8 cellular contexts compared by ENCODE assay signal in the genomic region with DNA sequence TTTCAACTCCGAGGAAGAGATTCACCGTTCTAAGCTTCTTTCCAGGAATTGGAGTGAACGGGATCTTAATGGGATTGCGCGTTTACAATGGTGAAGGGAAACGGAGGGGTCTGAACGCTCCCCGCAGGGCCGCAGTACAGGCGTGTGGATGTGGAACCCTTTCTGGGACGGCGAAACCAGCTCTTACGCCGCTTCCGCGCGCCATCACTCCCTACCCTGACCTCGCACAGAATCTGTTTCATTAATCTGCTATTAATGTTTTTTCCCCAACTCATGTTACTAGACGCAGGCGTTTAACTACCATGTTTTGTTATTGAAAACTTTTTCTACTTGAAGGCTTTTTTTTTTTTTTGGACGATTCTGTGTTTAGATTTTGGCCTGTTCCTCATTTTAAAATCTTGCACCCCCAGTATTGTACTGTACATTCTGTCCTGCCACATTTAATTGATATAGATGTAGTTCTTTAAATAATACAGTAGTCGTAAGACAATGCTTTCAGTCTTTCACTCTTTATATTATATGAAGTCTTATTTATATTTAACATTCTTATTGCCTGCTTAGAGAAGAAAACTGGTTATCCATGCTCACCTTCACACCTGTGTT. TPM values are rescaled to one million over a fixed set of nuclear protein-coding genes. Genes with fewer than 3 reads are reported as not detected.
DNase-seq lines count a peak whose midpoint lies in the region; ATAC-seq, FAIRE-seq and TF ChIP-seq lines count a peak whose summit lies in the region.

No MANE protein-coding gene starts in this region.

- H2AFZ ChIP-seq in GM12878 (ENCODE audit: control insufficient read depth, low read depth, low read length), result peak overlapping the region; percentile 95

- no peaks in the 10 kb centered on the region; the same call in 1 of the 2 replicates for H3K4me1 ChIP-seq in GM12878 (ENCODE audit: control insufficient read depth, insufficient read depth, low read length)

- no peaks in the 10 kb centered on the region for H4K20me1 ChIP-seq in GM12878 (ENCODE audit: control insufficient read depth, insufficient read depth)

- peak; percentile 5 for DNase-seq in activated gamma-delta T cell (lab: John Stamatoyannopoulos, UW)
- DNase-seq in activated gamma-delta T cell treated with Interleukin-2 at 50 U/mL for 16 hours, result no peak
- peak; percentile 77 for DNase-seq in NCI-H69 (lab: John Stamatoyannopoulos, UW)
- DNase-seq in GM12878 (ENCODE audit: low read depth, low spot score), result no peak
- no peak for DNase-seq in stimulated activated naive CD8-positive, alpha-beta T cell treated with anti-CD3 and anti-CD28 coated beads, Interleukin-15, Interleukin-2, amounts not matched to agents 100 U/mL and 50 U/mL, for 24 hours
- no peak for DNase-seq in ureter (ENCODE audit: low spot score)

- H3K27ac ChIP-seq in GM12878 (ENCODE audit: control insufficient read depth, insufficient read depth) (peak overlapping the region; percentile 80), layer of hippocampus (ENCODE audit: low read depth, low read length) (peak overlapping the region; percentile 95)

- no peak for TF ChIP-seq POLR2A in GM12878 (IDR thresholded peaks at IDR 0.05; ENCODE audit: low read depth, low read length)

- H3K79me2 ChIP-seq in GM12878 (ENCODE audit: control insufficient read depth, insufficient read depth, low read length), result no peaks in the 10 kb centered on the region

- H3K9ac ChIP-seq in GM12878 (ENCODE audit: control insufficient read depth, insufficient read depth, low read length), result peak overlapping the region; percentile 96

- RAD21 ChIA-PET in GM12878 (lab: Charles Lee; ENCODE audit: unreplicated experiment), result interaction anchor here (0.6 to 2.9 kb wide), 13 partner anchors 40 to 748 kb away, joined by 3 to 16 read pairs (median 4); no protein-coding TSS in a partner anchor

- no peaks in the 10 kb centered on the region for H3K36me3 ChIP-seq in GM12878 (ENCODE audit: control insufficient read depth in 2 of 2, insufficient read depth in 2 of 2, low read length in 1 of 2)

- H3K9me3 ChIP-seq in GM12878 (replicated peaks; ENCODE audit: control insufficient read depth, insufficient read depth, low read length), result no peaks in the 10 kb centered on the region; the same call in 2 of the 3 replicates

- peak overlapping the region; percentile 78 for H3K4me2 ChIP-seq in GM12878 (ENCODE audit: control insufficient read depth, insufficient read depth)

- TF ChIP-seq CTCF in GM12878 (IDR thresholded peaks at IDR 0.05 in 2 of 3, conservative IDR thresholded peaks at IDR 0.05 in 1 of 3; ENCODE audit: control insufficient read depth in 2 of 3, extremely low read depth in 1 of 3, insufficient read depth in 1 of 3, low read depth in 3 of 3, low read length in 3 of 3), result no peak

- peaks cover 0 to 2% of the 10 kb centered on the region in 2 experiments; a peak in 1 of 4 replicates for H3K27me3 ChIP-seq in GM12878 (replicated peaks in 1 of 2; ENCODE audit: control insufficient read depth in 2 of 2, insufficient read depth in 2 of 2, low read length in 1 of 2)
- H3K27me3 ChIP-seq in layer of hippocampus (ENCODE audit: control insufficient read depth, insufficient read depth, low read length), result no peaks in the 10 kb centered on the region

- peak overlapping the region; percentile 69 for H3K4me3 ChIP-seq in GM12878

- FAIRE-seq in GM12878 (lab: Jason Lieb, UNC), result no peak

- SMC1A ChIA-PET in GM12878 (lab: Charles Lee; ENCODE audit: uncharacterized antibody, unreplicated experiment), result interaction anchor here (0.6 to 2.9 kb wide), 9 partner anchors 10 to 902 kb away, joined by 3 to 15 read pairs (median 3); no protein-coding TSS in a partner anchor

- no peak for TF ChIP-seq RAD21 in GM12878 (IDR thresholded peaks at IDR 0.05; ENCODE audit: insufficient read depth, low read depth, low read length)

- BruUV-seq in GM12878 (replicated peaks; lab: Mats Ljungman, UMichigan), result TSS peak; percentile 94

- TF ChIP-seq EP300 in GM12878 (IDR thresholded peaks at IDR 0.05; ENCODE audit: borderline replicate concordance in 1 of 2, control insufficient read depth in 1 of 2, low read depth in 2 of 2, low read length in 2 of 2), result no peak

- WGBS in GM12878 (ENCODE audit: insufficient coverage, insufficient replicate concordance, low lambda C conversion rate, missing lambda C conversion rate), result under 1% methylated on average over 22 of the region's 22 CpGs

- ATAC-seq in HG02759 (IDR thresholded peaks at IDR 0.05; ENCODE audit: unreplicated experiment) (peak; percentile 35), GM12878 (peak; percentile 44)
- ATAC-seq in stimulated activated naive CD8-positive, alpha-beta T cell treated with anti-CD3 and anti-CD28 coated beads, Interleukin-15, Interleukin-2, amounts not matched to agents 100 U/mL and 50 U/mL, for 24 hours, result peak; percentile 10

- in situ Hi-C loops in GM12878 (cut with MboI), result no loop called here

- intact Hi-C loops in GM12878 (cut with micrococcal nuclease; ENCODE audit: unreplicated experiment), result loop anchor here (5.0 to 10.0 kb wide), 4 partner anchors 224 to 721 kb away; no protein-coding TSS in a partner anchor

- POLR2A ChIA-PET in GM12878 (lab: Charles Lee), result no interaction called here

- CTCF ChIA-PET in GM12878 (lab: Yijun Ruan, JAX), result interaction anchor here (0.5 to 4.4 kb wide), 11 partner anchors 9 to 722 kb away, joined by 3 to 22 read pairs (median 4); no protein-coding TSS in a partner anchor

TF ChIP-seq in GM12878, 131 proteins besides CTCF, POLR2A, EP300 and RAD21 (continues in another document):
- TF ChIP-seq, protein P1, sequence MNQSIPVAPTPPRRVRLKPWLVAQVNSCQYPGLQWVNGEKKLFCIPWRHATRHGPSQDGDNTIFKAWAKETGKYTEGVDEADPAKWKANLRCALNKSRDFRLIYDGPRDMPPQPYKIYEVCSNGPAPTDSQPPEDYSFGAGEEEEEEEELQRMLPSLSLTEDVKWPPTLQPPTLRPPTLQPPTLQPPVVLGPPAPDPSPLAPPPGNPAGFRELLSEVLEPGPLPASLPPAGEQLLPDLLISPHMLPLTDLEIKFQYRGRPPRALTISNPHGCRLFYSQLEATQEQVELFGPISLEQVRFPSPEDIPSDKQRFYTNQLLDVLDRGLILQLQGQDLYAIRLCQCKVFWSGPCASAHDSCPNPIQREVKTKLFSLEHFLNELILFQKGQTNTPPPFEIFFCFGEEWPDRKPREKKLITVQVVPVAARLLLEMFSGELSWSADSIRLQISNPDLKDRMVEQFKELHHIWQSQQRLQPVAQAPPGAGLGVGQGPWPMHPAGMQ (IDR thresholded peaks at IDR 0.05; ENCODE audit: borderline replicate concordance), result no peak
- TF ChIP-seq ZNF217 (IDR thresholded peaks at IDR 0.05), result peak; percentile 45; the same call in 1 of the 2 replicates

RNA-seq across cellular contexts. Expression of a gene that starts 0.7 kb away (rescaled TPM):
- total RNA-seq in GM12878 (2013; cell fraction: nucleolus; rRNA removed), result 8.7 and 9.3 TPM in 2 replicates
- total RNA-seq in GM12878 (2014; rRNA removed) (0.51 and 0.87 TPM in 2 replicates), GM12878 (2014; rRNA removed; fragmentation: Illumina TruSeq; extraction: Trizol) (1.0 and 2.6 TPM in 2 replicates), GM12878 (2021) (2.1 TPM in 2 replicates), ureter (17.8 TPM)
- polyA plus RNA-seq in GM12878 (2011; ENCODE audit: low read depth), result 2.1 TPM
- polyA plus RNA-seq in GM12878 (2011; rRNA removed) (2.9 and 3.7 TPM in 2 replicates), GM12878 (2014; fragmentation: Illumina TruSeq; extraction: Trizol) (1.6 and 3.6 TPM in 2 replicates), GM12878 (2014; fragmentation: Nextera tagmentation; extraction: Ambion mirVana) (1 to 10 TPM; 2.8 TPM), GM12878 (2014; rRNA removed) (0.61 and 0.74 TPM in 2 replicates), GM12878 (2016; fragmentation: Nextera tagmentation; extraction: Ambion mirVana) (1 to 10 TPM; 1.8 to 2.9 TPM)
- 2.1 TPM in 2 replicates for polyA plus RNA-seq in GM12878 (2011; cell fraction: cytosol; rRNA removed)
- polyA plus RNA-seq in GM12878 (2011; cell fraction: nucleus; rRNA removed), result 1.8 and 2.4 TPM in 2 replicates
- 0.96 and 1.5 TPM in 2 replicates for polyA plus RNA-seq in GM12878 (2012)
- polyA minus RNA-seq in GM12878 (2011; rRNA and poly(A)+ RNA removed), result 3.2 and 6.6 TPM in 2 replicates
- polyA minus RNA-seq in GM12878 (2011; cell fraction: cytosol; rRNA and poly(A)+ RNA removed), result not detected in 2 replicates
- 4.0 and 6.1 TPM in 2 replicates for polyA minus RNA-seq in GM12878 (2011; cell fraction: nucleus; rRNA and poly(A)+ RNA removed)

RNA-seq across cellular contexts. Expression of a gene that starts 50.3 kb away (rescaled TPM):
- 0.10 and 0.24 TPM in 2 replicates for total RNA-seq in GM12878 (2013; cell fraction: nucleolus; rRNA removed)
- total RNA-seq in GM12878 (2014; rRNA removed) (0.16 and 0.51 TPM in 2 replicates), GM12878 (2014; rRNA removed; fragmentation: Illumina TruSeq; extraction: Trizol) (0.09 TPM in 1 of 2 replicates, not detected in the other), GM12878 (2021) (0.61 and 0.77 TPM in 2 replicates), ureter (18.3 TPM)
- 0.18 TPM for polyA plus RNA-seq in GM12878 (2011; ENCODE audit: low read depth)
- polyA plus RNA-seq in GM12878 (2011; rRNA removed) (0.01 and 0.26 TPM in 2 replicates), GM12878 (2014; fragmentation: Illumina TruSeq; extraction: Trizol) (0.06 and 0.09 TPM in 2 replicates), GM12878 (2014; fragmentation: Nextera tagmentation; extraction: Ambion mirVana) (under 1 TPM; 0.15 to 0.19 TPM), GM12878 (2014; rRNA removed) (0.01 and 0.13 TPM in 2 replicates), GM12878 (2016; fragmentation: Nextera tagmentation; extraction: Ambion mirVana) (not detected)
- 0.01 and 0.02 TPM in 2 replicates for polyA plus RNA-seq in GM12878 (2011; cell fraction: cytosol; rRNA removed)
- 0.03 and 0.07 TPM in 2 replicates for polyA plus RNA-seq in GM12878 (2011; cell fraction: nucleus; rRNA removed)
- 0.15 and 0.53 TPM in 2 replicates for polyA plus RNA-seq in GM12878 (2012)
- not detected in 2 replicates for polyA minus RNA-seq in GM12878 (2011; rRNA and poly(A)+ RNA removed)
- not detected in 2 replicates for polyA minus RNA-seq in GM12878 (2011; cell fraction: cytosol; rRNA and poly(A)+ RNA removed)
- 0.12 and 0.38 TPM in 2 replicates for polyA minus RNA-seq in GM12878 (2011; cell fraction: nucleus; rRNA and poly(A)+ RNA removed)

Comparison
In these comparisons a context has a peak if more than half of its experiments do, and no peak if none do; other contexts are left out.
1. DNase-seq: peak in activated gamma-delta T cell (single experiment) and NCI-H69 (single experiment); none in activated gamma-delta T cell treated with Interleukin-2 at 50 U/mL for 16 hours (single experiment), GM12878 (single experiment), stimulated activated naive CD8-positive, alpha-beta T cell treated with anti-CD3 and anti-CD28 coated beads, Interleukin-15, Interleukin-2, amounts not matched to agents 100 U/mL and 50 U/mL, for 24 hours (single experiment) and ureter (single experiment).
2. RNA of a gene that starts 50.3 kb away (total RNA-seq): 18.3 TPM in ureter (single experiment); 0.09 to 0.77 TPM in GM12878; every median in the first group is over 10 times any median in the second.
3. Peak in every context shown above with its lines, with median percentiles within 50 percentile points of each other: ATAC-seq.